34 cellular contexts compared by ENCODE assay signal in the genomic region with DNA sequence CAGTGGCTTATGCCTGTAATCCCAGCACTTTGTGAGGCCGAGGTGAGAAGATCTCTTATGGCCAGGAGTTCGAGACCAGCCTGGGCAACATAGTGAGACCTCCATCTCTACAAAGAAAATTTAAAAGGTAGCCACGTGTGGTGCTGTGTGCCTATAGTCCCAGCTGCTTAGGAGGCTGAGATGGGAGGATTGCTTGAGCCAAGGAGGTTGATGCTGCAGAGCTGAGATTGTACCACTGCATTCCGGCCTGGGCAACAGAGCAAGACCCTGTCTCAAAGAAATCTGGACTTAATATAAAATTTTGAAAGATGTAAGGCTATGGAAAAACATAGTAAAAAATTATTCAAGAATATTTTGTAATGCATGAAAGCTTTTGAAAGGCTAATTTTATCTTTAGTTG.
"Had no signal": no experiment of that assay in that cellular context is flagged by ENCODE, and none has a peak within 500 bp of the region (broad histone marks: within the 10 kb centered on the region; RNA-seq: fewer than 3 reads in every experiment).

No MANE protein-coding gene starts in this region.

- H3K27me3 ChIP-seq: ascending aorta, esophagus muscularis mucosa, foreskin keratinocyte, gastrocnemius medialis, heart left ventricle had no signal

- H3K36me3 Mint-ChIP-seq: activated CD4-positive, alpha-beta memory T cell treated with anti-CD3 and anti-CD28 coated beads for 36 hours; activated CD8-positive, alpha-beta memory T cell treated with anti-CD3 and anti-CD28 coated beads, Interleukin-2, amount 10 ng/mL, durations not matched to agents 7 days and 5 days; activated naive CD4-positive, alpha-beta T cell treated with anti-CD3 and anti-CD28 coated beads, Interleukin-2, amount 50 U/mL, for 24 hours; activated naive CD8-positive, alpha-beta T cell treated with anti-CD3 and anti-CD28 coated beads for 36 hours had no signal

- ATAC-seq: activated CD4-positive, alpha-beta T cell treated with anti-CD3 and anti-CD28 coated beads for 36 hours; activated CD8-positive, alpha-beta memory T cell treated with anti-CD3 and anti-CD28 coated beads, Interleukin-2, amount 10 ng/mL, durations not matched to agents 7 days and 5 days; activated CD8-positive, alpha-beta T cell treated with anti-CD3 and anti-CD28 coated beads, Interleukin-2, amount 10 ng/mL, durations not matched to agents 7 days and 5 days; effector memory CD8-positive, alpha-beta T cell; foreskin keratinocyte; gastrocnemius medialis; heart left ventricle; T-helper 17 cell had no signal

- H3K27ac Mint-ChIP-seq: activated CD4-positive, alpha-beta memory T cell treated with anti-CD3 and anti-CD28 coated beads for 36 hours; activated CD4-positive, alpha-beta T cell treated with anti-CD3 and anti-CD28 coated beads for 36 hours; activated CD4-positive, alpha-beta T cell treated with anti-CD3 and anti-CD28 coated beads, Interleukin-2, amount 10 ng/mL, durations not matched to agents 24 days and 14 days; activated CD8-positive, alpha-beta memory T cell treated with anti-CD3 and anti-CD28 coated beads, Interleukin-2, amount 10 ng/mL, durations not matched to agents 7 days and 5 days; activated CD8-positive, alpha-beta T cell treated with anti-CD3 and anti-CD28 coated beads, Interleukin-2, amount 10 ng/mL, durations not matched to agents 7 days and 5 days; activated naive CD4-positive, alpha-beta T cell treated with anti-CD3 and anti-CD28 coated beads for 36 hours; activated naive CD4-positive, alpha-beta T cell treated with anti-CD3 and anti-CD28 coated beads, Interleukin-2, amount 50 U/mL, for 24 hours; activated naive CD8-positive, alpha-beta T cell treated with anti-CD3 and anti-CD28 coated beads for 36 hours; activated T-helper 1 cell treated with anti-CD3 and anti-CD28 coated beads, Interleukin-12 subunit alpha, Interleukin-12 subunit beta, Interleukin-2, Interleukin-4 antibody, amounts not matched to agents 30 ng/mL and 10 ng/mL and 1 ng/mL, durations not matched to agents 14 hours and 24 hours and 36 hours; activated T-helper 2 cell treated with anti-CD3 and anti-CD28 coated beads, Interferon-gamma antibody, Interleukin-2, Interleukin-4, amounts not matched to agents 10 μg/mL and 5 μg/mL and 100 μg/mL, durations not matched to agents 14 hours and 24 hours and 36 hours; effector memory CD8-positive, alpha-beta T cell; T-helper 17 cell; T-helper 2 cell treated with Interferon-gamma antibody and Interleukin-4, amounts not matched to agents 5 μg/mL and 100 μg/mL, for 36 hours had no signal

- H3K4me3 ChIP-seq: ascending aorta, esophagus muscularis mucosa, gastrocnemius medialis, heart left ventricle had no signal

- H3K36me3 ChIP-seq: ascending aorta, esophagus muscularis mucosa, gastrocnemius medialis, heart left ventricle had no signal

- H3K4me1 ChIP-seq: ascending aorta, esophagus muscularis mucosa, foreskin keratinocyte, gastrocnemius medialis, heart left ventricle had no signal

- H3K27ac ChIP-seq: ascending aorta, esophagus muscularis mucosa, foreskin keratinocyte, gastrocnemius medialis, heart left ventricle, WERI-Rb-1 had no signal

- H3K27me3 Mint-ChIP-seq: activated CD4-positive, alpha-beta memory T cell treated with anti-CD3 and anti-CD28 coated beads for 36 hours; activated naive CD4-positive, alpha-beta T cell treated with anti-CD3 and anti-CD28 coated beads, Interleukin-2, amount 50 U/mL, for 24 hours; brain had no signal

- DNase-seq: activated CD4-positive, alpha-beta memory T cell treated with anti-CD3 and anti-CD28 coated beads for 36 hours; activated CD4-positive, alpha-beta T cell treated with anti-CD3 and anti-CD28 coated beads for 36 hours; activated CD4-positive, alpha-beta T cell treated with anti-CD3 and anti-CD28 coated beads, Interleukin-2, amount 10 ng/mL, durations not matched to agents 24 days and 14 days; activated CD4-positive, CD25-positive, alpha-beta regulatory T cell; activated CD4-positive, CD25-positive, alpha-beta regulatory T cell treated with anti-CD3 and anti-CD28 coated beads, Interleukin-2, amount 50 U/mL, for 72 hours; activated CD8-positive, alpha-beta memory T cell treated with anti-CD3 and anti-CD28 coated beads, Interleukin-2, amount 10 ng/mL, durations not matched to agents 7 days and 5 days; activated CD8-positive, alpha-beta memory T cell treated with anti-CD3 and anti-CD28 coated beads, Interleukin-2, amount 50 U/mL, for 4 hours; activated CD8-positive, alpha-beta T cell treated with anti-CD3 and anti-CD28 coated beads, Interleukin-2, amount 10 ng/mL, durations not matched to agents 7 days and 5 days; activated effector memory CD4-positive, alpha-beta T cell treated with anti-CD3 and anti-CD28 coated beads, Interleukin-2, amount 50 U/mL, for 16 hours; activated naive CD4-positive, alpha-beta T cell treated with anti-CD3 and anti-CD28 coated beads for 36 hours; activated naive CD8-positive, alpha-beta T cell treated with anti-CD3 and anti-CD28 coated beads for 36 hours; activated T-cell treated with anti-CD3 and anti-CD28 coated beads, Interleukin-2, amount 50 U/mL, for 1 hour; activated T-cell treated with anti-CD3 and anti-CD28 coated beads, Interleukin-2, amount 50 U/mL, for 48 hours; cortex of kidney; dermis blood vessel endothelial cell; effector CD4-positive, alpha-beta T cell; effector memory CD8-positive, alpha-beta T cell; erythroblast; foreskin keratinocyte; gastrocnemius medialis; glutamatergic neuron; heart left ventricle; T-helper 1 cell; T-helper 17 cell; T1000; WERI-Rb-1 had no signal

- H3K4me3 Mint-ChIP-seq: activated CD4-positive, alpha-beta memory T cell treated with anti-CD3 and anti-CD28 coated beads for 36 hours; activated CD4-positive, alpha-beta T cell treated with anti-CD3 and anti-CD28 coated beads for 36 hours; activated CD4-positive, alpha-beta T cell treated with anti-CD3 and anti-CD28 coated beads, Interleukin-2, amount 10 ng/mL, durations not matched to agents 24 days and 14 days; activated CD8-positive, alpha-beta memory T cell treated with anti-CD3 and anti-CD28 coated beads, Interleukin-2, amount 10 ng/mL, durations not matched to agents 7 days and 5 days; activated CD8-positive, alpha-beta T cell treated with anti-CD3 and anti-CD28 coated beads, Interleukin-2, amount 10 ng/mL, durations not matched to agents 7 days and 5 days; activated naive CD4-positive, alpha-beta T cell treated with anti-CD3 and anti-CD28 coated beads for 36 hours; activated naive CD4-positive, alpha-beta T cell treated with anti-CD3 and anti-CD28 coated beads, Interleukin-2, amount 50 U/mL, for 24 hours; activated naive CD8-positive, alpha-beta T cell treated with anti-CD3 and anti-CD28 coated beads for 36 hours; activated T-helper 1 cell treated with anti-CD3 and anti-CD28 coated beads, Interleukin-12 subunit alpha, Interleukin-12 subunit beta, Interleukin-2, Interleukin-4 antibody, amounts not matched to agents 30 ng/mL and 10 ng/mL and 1 ng/mL, durations not matched to agents 14 hours and 24 hours and 36 hours; brain; central memory CD8-positive, alpha-beta T cell; effector memory CD8-positive, alpha-beta T cell; T-helper 17 cell; T-helper 2 cell treated with Interferon-gamma antibody and Interleukin-4, amounts not matched to agents 5 μg/mL and 100 μg/mL, for 36 hours had no signal

- H3K4me1 Mint-ChIP-seq: activated CD4-positive, alpha-beta T cell treated with anti-CD3 and anti-CD28 coated beads for 36 hours; activated CD4-positive, alpha-beta T cell treated with anti-CD3 and anti-CD28 coated beads, Interleukin-2, amount 10 ng/mL, durations not matched to agents 24 days and 14 days; activated CD8-positive, alpha-beta memory T cell treated with anti-CD3 and anti-CD28 coated beads, Interleukin-2, amount 10 ng/mL, durations not matched to agents 7 days and 5 days; activated naive CD4-positive, alpha-beta T cell treated with anti-CD3 and anti-CD28 coated beads, Interleukin-2, amount 50 U/mL, for 24 hours; activated naive CD8-positive, alpha-beta T cell treated with anti-CD3 and anti-CD28 coated beads for 36 hours; central memory CD8-positive, alpha-beta T cell had no signal

- H3K9me3 Mint-ChIP-seq: activated CD4-positive, alpha-beta memory T cell treated with anti-CD3 and anti-CD28 coated beads for 36 hours; activated CD4-positive, alpha-beta T cell treated with anti-CD3 and anti-CD28 coated beads, Interleukin-2, amount 10 ng/mL, durations not matched to agents 24 days and 14 days; activated naive CD4-positive, alpha-beta T cell treated with anti-CD3 and anti-CD28 coated beads for 36 hours; activated naive CD4-positive, alpha-beta T cell treated with anti-CD3 and anti-CD28 coated beads, Interleukin-2, amount 50 U/mL, for 24 hours; activated naive CD8-positive, alpha-beta T cell treated with anti-CD3 and anti-CD28 coated beads for 36 hours; activated T-helper 1 cell treated with anti-CD3 and anti-CD28 coated beads, Interleukin-12 subunit alpha, Interleukin-12 subunit beta, Interleukin-2, Interleukin-4 antibody, amounts not matched to agents 30 ng/mL and 10 ng/mL and 1 ng/mL, durations not matched to agents 14 hours and 24 hours and 36 hours; activated T-helper 2 cell treated with anti-CD3 and anti-CD28 coated beads, Interferon-gamma antibody, Interleukin-2, Interleukin-4, amounts not matched to agents 10 μg/mL and 5 μg/mL and 100 μg/mL, durations not matched to agents 14 hours and 24 hours and 36 hours; central memory CD8-positive, alpha-beta T cell; effector memory CD8-positive, alpha-beta T cell; T-helper 2 cell treated with Interferon-gamma antibody and Interleukin-4, amounts not matched to agents 5 μg/mL and 100 μg/mL, for 36 hours had no signal

- H3K9me3 ChIP-seq: ascending aorta, esophagus muscularis mucosa, gastrocnemius medialis, heart left ventricle had no signal
